8 cellular contexts compared by ENCODE assay signal in the genomic region with DNA sequence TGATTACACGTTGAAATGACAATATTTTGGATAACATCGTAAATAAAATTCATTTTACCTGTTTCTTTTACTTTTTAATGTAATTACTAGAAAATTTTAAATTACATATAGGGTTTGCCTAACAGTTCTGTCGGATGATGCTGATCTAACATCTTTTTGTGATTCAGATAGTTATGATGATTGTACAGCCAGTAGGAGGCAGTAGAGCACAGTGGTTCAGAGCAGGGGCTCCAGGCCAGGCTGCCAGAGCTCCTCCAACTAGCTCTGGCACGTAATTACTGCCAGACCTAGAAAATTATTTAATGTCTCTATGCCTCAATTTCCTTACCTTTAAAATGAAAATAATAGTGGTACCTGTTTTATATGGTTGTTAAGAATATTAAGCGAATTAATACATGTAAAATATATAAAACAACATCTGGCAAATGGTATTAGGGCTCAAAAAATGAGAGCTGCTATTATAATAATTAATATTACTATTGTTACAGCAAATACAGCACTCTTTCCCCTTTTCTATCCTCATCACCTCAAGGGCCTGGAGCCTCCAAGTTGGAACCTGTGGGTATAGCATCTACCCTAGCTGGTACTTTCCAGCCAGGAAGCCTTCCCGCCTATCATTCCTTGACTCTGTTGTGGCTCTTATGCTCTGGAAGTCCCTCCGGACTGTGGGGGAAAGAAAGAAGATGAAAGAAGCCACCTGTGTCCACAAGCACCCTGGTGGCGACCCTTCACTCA. TPM values are rescaled to one million over a fixed set of nuclear protein-coding genes. Genes with fewer than 3 reads are reported as not detected.
DNase-seq lines count a peak whose midpoint lies in the region; ATAC-seq and TF ChIP-seq lines count a peak whose summit lies in the region.

No MANE protein-coding gene starts in this region.

- WGBS in ovary, 3 donors = 52 to 54% (median 52%) methylated on average over 8 of the region's 8 CpGs

- intact Hi-C loops in ovary (cut with DNase I) = loop anchor here in 2 of 4 donors (10.0 kb wide), 2 partner anchors 155 to 885 kb away; no protein-coding TSS in a partner anchor

- no peaks in the 10 kb centered on the region for H3K4me1 ChIP-seq in ovary (ENCODE audit: insufficient read depth)

- H3K27me3 ChIP-seq in ovary = no peaks in the 10 kb centered on the region

- no peak for TF ChIP-seq EP300 in ovary (IDR thresholded peaks at IDR 0.05)

- no peak overlapping the region for H3K27ac ChIP-seq in ovary

- TF ChIP-seq CTCF in ovary (IDR thresholded peaks at IDR 0.05) = peak; percentile 74 to 91 (median 77)

- TF ChIP-seq POLR2A in ovary (IDR thresholded peaks at IDR 0.05) = no peak

- DNase-seq in Daoy (ENCODE audit: low read depth) (peak; percentile 82), HuH-7.5 (ENCODE audit: low spot score) (peak; percentile 29), OCI-M1 (lab: John Stamatoyannopoulos, UW) (peak; percentile 74), foreskin melanocyte (peak; percentile 59), ovary (peak; percentile 64 to 76 (median 69)), NCI-H128 (lab: John Stamatoyannopoulos, UW; ENCODE audit: unreplicated experiment) (no peak)
- peak; percentile 10 for DNase-seq in activated effector memory CD4-positive, alpha-beta T cell treated with Interleukin-2 at 50 U/mL for 16 hours

- H3K9me3 ChIP-seq in ovary = no peaks in the 10 kb centered on the region

- H3K4me3 ChIP-seq in ovary = no peak overlapping the region

- peak; percentile 81 for ATAC-seq in GM21526 (IDR thresholded peaks at IDR 0.05; ENCODE audit: low FRiP score, unreplicated experiment)

- no peaks in the 10 kb centered on the region for H3K36me3 ChIP-seq in ovary

RNA-seq across cellular contexts. Expression of gene PLA2R1, which starts 47.7 kb away (rescaled TPM):
- 0.68 and 1.4 TPM in 2 replicates for total RNA-seq in Daoy (2014; rRNA removed; shearing (Covaris generic))
- total RNA-seq in ovary = 10 to 100 TPM; 15.8 to 33.8 (median 20.5) TPM
- 10 to 100 TPM in 1 of 2 donors, 1 to 10 TPM in 1; 9.9 to 16.6 TPM for polyA plus RNA-seq in ovary
